ENCODE assay signal across 1 cellular context in the genomic region with DNA sequence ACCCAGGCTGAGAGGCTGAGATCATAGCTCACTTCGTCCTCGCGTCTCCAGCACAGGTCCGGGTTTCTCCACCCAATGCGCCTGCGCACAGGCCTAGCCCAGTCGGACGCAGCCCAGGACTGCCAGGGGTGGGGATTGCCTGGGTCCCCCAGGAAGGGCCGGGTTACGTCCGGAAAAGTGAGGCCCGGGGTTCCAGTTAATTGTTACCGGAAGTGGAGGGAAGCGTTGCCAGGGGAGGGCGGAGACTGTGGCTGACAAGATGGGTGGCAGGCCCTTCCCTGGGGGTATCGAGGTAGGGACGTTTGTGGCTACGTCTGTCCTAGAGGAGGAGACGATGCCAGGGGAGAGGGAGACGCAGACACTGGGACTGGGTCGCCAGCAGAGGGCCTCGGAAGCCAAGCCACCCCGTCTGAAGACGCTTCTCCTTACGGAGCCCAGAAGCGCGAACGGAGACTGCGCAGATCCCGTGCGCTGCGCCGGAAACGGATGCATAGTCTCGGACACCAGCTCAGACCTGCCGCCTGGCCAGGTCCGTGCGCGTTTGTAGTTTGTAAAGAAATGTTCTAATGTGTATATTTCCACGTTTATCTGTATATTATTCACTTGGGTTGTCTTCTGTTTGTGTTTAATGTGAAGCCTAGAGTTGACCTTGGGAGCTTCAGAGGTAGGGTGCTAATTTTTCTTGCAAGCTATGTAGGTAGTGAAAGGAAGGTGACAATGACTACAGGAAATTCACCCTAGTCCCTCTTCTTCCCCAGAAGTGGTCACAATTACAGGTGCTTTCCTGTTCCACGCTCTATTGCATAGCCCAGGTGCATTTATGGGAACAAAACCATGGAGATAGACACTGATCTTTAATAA.
TF ChIP-seq lines count a peak whose summit lies in the region.

No MANE protein-coding gene starts in this region.

TF ChIP-seq in GM12878, 131 proteins besides CTCF, POLR2A, EP300 and RAD21 (continued from another document and continues in another):
- TF ChIP-seq IRF4 (IDR thresholded peaks at IDR 0.05; ENCODE audit: low read depth, low read length) (no peak), ZNF24 (IDR thresholded peaks at IDR 0.05) (no peak), EGR1 (IDR thresholded peaks at IDR 0.05; ENCODE audit: borderline replicate concordance in 1 of 2, low read depth in 2 of 2, low read length in 2 of 2) (no peak), SMARCA5 (IDR thresholded peaks at IDR 0.05) (no peak; the same call in 1 of the 2 replicates), CREB1 (IDR thresholded peaks at IDR 0.05; ENCODE audit: low read depth) (peak; percentile 76), SP1 (IDR thresholded peaks at IDR 0.05; ENCODE audit: low read depth, low read length) (peak; percentile 25), WRNIP1 (IDR thresholded peaks at IDR 0.05; ENCODE audit: borderline replicate concordance, low read depth, low read length) (no peak), TAF1 (IDR thresholded peaks at IDR 0.05; ENCODE audit: borderline replicate concordance, low read depth, low read length) (no peak; the same call in 1 of the 2 replicates), ELK1 (IDR thresholded peaks at IDR 0.05; ENCODE audit: low read depth, low read length) (peak; percentile 91), MXI1 (IDR thresholded peaks at IDR 0.05; ENCODE audit: low read depth, low read length) (peak; percentile 44; the same call in 1 of the 2 replicates), ETV6 (conservative IDR thresholded peaks at IDR 0.05 in 1 of 2, IDR thresholded peaks at IDR 0.05 in 1 of 2; ENCODE audit: borderline replicate concordance in 1 of 2, low read depth in 1 of 2) (peak in 1 of 2 experiments; percentile 48; a peak in 1 of 4 replicates), TCF12 (IDR thresholded peaks at IDR 0.05; ENCODE audit: low read depth, low read length) (no peak), ZSCAN29 (IDR thresholded peaks at IDR 0.05) (no peak), TARDBP (IDR thresholded peaks at IDR 0.05; ENCODE audit: borderline replicate concordance) (no peak), NRF1 (conservative IDR thresholded peaks at IDR 0.05; ENCODE audit: low read depth, low read length) (peak; percentile 70), NR2C2 (IDR thresholded peaks at IDR 0.05; ENCODE audit: borderline replicate concordance, control insufficient read depth, insufficient read length, low read depth) (no peak), USF1 (IDR thresholded peaks at IDR 0.05; ENCODE audit: borderline replicate concordance, extremely low read length, insufficient read depth, low read depth, low read length) (no peak), HCFC1 (IDR thresholded peaks at IDR 0.05; ENCODE audit: low read length) (peak; percentile 47), SREBF1 (IDR thresholded peaks at IDR 0.05; ENCODE audit: low read length) (no peak), SRF (IDR thresholded peaks at IDR 0.05; ENCODE audit: low read depth in 2 of 2, low read length in 2 of 2) (no peak; a peak in 1 of 4 replicates), IRF5 (IDR thresholded peaks at IDR 0.05; ENCODE audit: borderline replicate concordance) (no peak), PML (IDR thresholded peaks at IDR 0.05; ENCODE audit: low read length) (peak; percentile 91; the same call in 1 of the 2 replicates), ZBED1 (IDR thresholded peaks at IDR 0.05; ENCODE audit: borderline replicate concordance) (peak; percentile 91), KAT2A (conservative IDR thresholded peaks at IDR 0.05; ENCODE audit: control insufficient read depth, low read depth, low read length) (no peak), ATF7 (IDR thresholded peaks at IDR 0.05; ENCODE audit: low read depth) (peak; percentile 67), SMAD1 (IDR thresholded peaks at IDR 0.05; ENCODE audit: low read depth, partially characterized antibody) (peak; percentile 31), FOXK2 (IDR thresholded peaks at IDR 0.05) (no peak), MTA2 (IDR thresholded peaks at IDR 0.05; ENCODE audit: low read depth) (peak; percentile 65; the same call in 1 of the 2 replicates), ZNF207 (IDR thresholded peaks at IDR 0.05; ENCODE audit: borderline replicate concordance) (0 out of 2 replicates have a peak, but pooled peaks have one; percentile 81), NKRF (conservative IDR thresholded peaks at IDR 0.05) (peak; percentile 60; the same call in 1 of the 2 replicates), FOXM1 (IDR thresholded peaks at IDR 0.05; ENCODE audit: low read depth, low read length) (peak; percentile 66), IKZF1 (conservative IDR thresholded peaks at IDR 0.05) (peak; percentile 94), BACH1 (IDR thresholded peaks at IDR 0.05; ENCODE audit: borderline replicate concordance) (peak; percentile 83; the same call in 1 of the 2 replicates), PAX5 (IDR thresholded peaks at IDR 0.05; ENCODE audit: borderline replicate concordance, low read depth, low read length) (no peak), CBFB (IDR thresholded peaks at IDR 0.05; ENCODE audit: low read depth) (peak; percentile 71), POLR2AphosphoS2 (IDR thresholded peaks at IDR 0.05; ENCODE audit: low read depth, low read length) (peak; percentile 98), MEF2B (IDR thresholded peaks at IDR 0.05; ENCODE audit: partially characterized antibody, poor library complexity, severe bottlenecking) (peak; percentile 51), NR2C1 (IDR thresholded peaks at IDR 0.05) (no peak; the same call in 1 of the 2 replicates), CUX1 (IDR thresholded peaks at IDR 0.05; ENCODE audit: insufficient replicate concordance, low read depth, low read length) (no peak)
- TF ChIP-seq, protein P1, sequence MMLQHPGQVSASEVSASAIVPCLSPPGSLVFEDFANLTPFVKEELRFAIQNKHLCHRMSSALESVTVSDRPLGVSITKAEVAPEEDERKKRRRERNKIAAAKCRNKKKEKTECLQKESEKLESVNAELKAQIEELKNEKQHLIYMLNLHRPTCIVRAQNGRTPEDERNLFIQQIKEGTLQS (IDR thresholded peaks at IDR 0.05; ENCODE audit: borderline replicate concordance, extremely low read depth, low read depth, low read length), result no peak
- TF ChIP-seq, protein P2, sequence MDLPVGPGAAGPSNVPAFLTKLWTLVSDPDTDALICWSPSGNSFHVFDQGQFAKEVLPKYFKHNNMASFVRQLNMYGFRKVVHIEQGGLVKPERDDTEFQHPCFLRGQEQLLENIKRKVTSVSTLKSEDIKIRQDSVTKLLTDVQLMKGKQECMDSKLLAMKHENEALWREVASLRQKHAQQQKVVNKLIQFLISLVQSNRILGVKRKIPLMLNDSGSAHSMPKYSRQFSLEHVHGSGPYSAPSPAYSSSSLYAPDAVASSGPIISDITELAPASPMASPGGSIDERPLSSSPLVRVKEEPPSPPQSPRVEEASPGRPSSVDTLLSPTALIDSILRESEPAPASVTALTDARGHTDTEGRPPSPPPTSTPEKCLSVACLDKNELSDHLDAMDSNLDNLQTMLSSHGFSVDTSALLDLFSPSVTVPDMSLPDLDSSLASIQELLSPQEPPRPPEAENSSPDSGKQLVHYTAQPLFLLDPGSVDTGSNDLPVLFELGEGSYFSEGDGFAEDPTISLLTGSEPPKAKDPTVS (IDR thresholded peaks at IDR 0.05; ENCODE audit: low read depth, low read length), result no peak
- TF ChIP-seq, protein P3, sequence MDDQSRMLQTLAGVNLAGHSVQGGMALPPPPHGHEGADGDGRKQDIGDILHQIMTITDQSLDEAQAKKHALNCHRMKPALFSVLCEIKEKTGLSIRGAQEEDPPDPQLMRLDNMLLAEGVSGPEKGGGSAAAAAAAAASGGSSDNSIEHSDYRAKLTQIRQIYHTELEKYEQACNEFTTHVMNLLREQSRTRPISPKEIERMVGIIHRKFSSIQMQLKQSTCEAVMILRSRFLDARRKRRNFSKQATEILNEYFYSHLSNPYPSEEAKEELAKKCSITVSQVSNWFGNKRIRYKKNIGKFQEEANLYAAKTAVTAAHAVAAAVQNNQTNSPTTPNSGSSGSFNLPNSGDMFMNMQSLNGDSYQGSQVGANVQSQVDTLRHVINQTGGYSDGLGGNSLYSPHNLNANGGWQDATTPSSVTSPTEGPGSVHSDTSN (IDR thresholded peaks at IDR 0.05; ENCODE audit: insufficient replicate concordance, low read depth, low read length), result peak; percentile 28
- TF ChIP-seq, protein P4, sequence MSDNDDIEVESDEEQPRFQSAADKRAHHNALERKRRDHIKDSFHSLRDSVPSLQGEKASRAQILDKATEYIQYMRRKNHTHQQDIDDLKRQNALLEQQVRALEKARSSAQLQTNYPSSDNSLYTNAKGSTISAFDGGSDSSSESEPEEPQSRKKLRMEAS (IDR thresholded peaks at IDR 0.05; ENCODE audit: low read depth, low read length), result no peak; the same call in 1 of the 2 replicates
